In genomic region chr3:58177747-58178527, GRCh38 we compare ENCODE assay signal across 8 cellular contexts. TPM values are rescaled to one million over a fixed set of nuclear protein-coding genes. Genes with fewer than 3 reads are reported as not detected.
DNase-seq lines count a peak whose midpoint lies in the region; ATAC-seq and TF ChIP-seq lines count a peak whose summit lies in the region.

No MANE protein-coding gene starts in this region.

- peak overlapping the region; percentile 80 for H3K4me2 ChIP-seq in SK-N-SH

- H3K79me2 ChIP-seq in SK-N-SH (ENCODE audit: insufficient read depth) = no peaks in the 10 kb centered on the region

- TF ChIP-seq CTCF in CD8-positive, alpha-beta T cell (IDR thresholded peaks at IDR 0.05) = peak; percentile 79
- peak; percentile 89 for TF ChIP-seq CTCF in SK-N-SH (IDR thresholded peaks at IDR 0.05)
- TF ChIP-seq CTCF in transverse colon (IDR thresholded peaks at IDR 0.05) = peak; percentile 90 to 97 (median 96)

- TF ChIP-seq POLR2A in transverse colon (IDR thresholded peaks at IDR 0.05) = no peak

- peak overlapping the region; percentile 69 for H3K4me3 Mint-ChIP-seq in CD8-positive, alpha-beta T cell
- H3K4me3 Mint-ChIP-seq in activated naive CD8-positive, alpha-beta T cell = peak overlapping the region; percentile 75

- POLR2A ChIA-PET in CD8-positive, alpha-beta T cell (lab: Charles Lee) = interaction anchor here (0.5 to 1.2 kb wide), 2 partner anchors 118 to 188 kb away, joined by 3 read pairs; no protein-coding TSS in a partner anchor
- POLR2A ChIA-PET in SK-N-SH (lab: Yijun Ruan, JAX) = interaction anchor here (1.0 kb wide), 1 partner anchor 169 kb away, joined by 3 read pairs; no protein-coding TSS in a partner anchor

- H4K20me1 ChIP-seq in SK-N-SH (ENCODE audit: insufficient read depth) = no peaks in the 10 kb centered on the region

- no peaks in the 10 kb centered on the region for H3K36me3 ChIP-seq in CD8-positive, alpha-beta T cell (ENCODE audit: insufficient read depth, low read length)
- no peaks in the 10 kb centered on the region for H3K36me3 ChIP-seq in HUES48 (ENCODE audit: control insufficient read depth, insufficient read depth, low read length)
- peaks cover 0 to 5% of the 10 kb centered on the region in 2 experiments for H3K36me3 ChIP-seq in SK-N-SH (replicated peaks in 1 of 2; ENCODE audit: control insufficient read depth in 1 of 2, insufficient read depth in 2 of 2, low read length in 1 of 2)
- H3K36me3 ChIP-seq in transverse colon = no peaks in the 10 kb centered on the region

- TF ChIP-seq EP300 in SK-N-SH (IDR thresholded peaks at IDR 0.05; ENCODE audit: borderline replicate concordance in 1 of 2, low read depth in 1 of 2, low read length in 1 of 2) (no peak), transverse colon (IDR thresholded peaks at IDR 0.05; ENCODE audit: low read depth) (no peak)

- H3F3A ChIP-seq in SK-N-SH (replicated peaks; ENCODE audit: insufficient read depth) = peaks cover 9% of the 10 kb centered on the region

- H3K9me3 ChIP-seq in CD8-positive, alpha-beta T cell (ENCODE audit: low read length) = no peaks in the 10 kb centered on the region
- H3K9me3 ChIP-seq in HUES48 (ENCODE audit: control insufficient read depth, insufficient read depth, low read length) = no peaks in the 10 kb centered on the region
- no peaks in the 10 kb centered on the region for H3K9me3 ChIP-seq in SK-N-SH
- H3K9me3 ChIP-seq in transverse colon = no peaks in the 10 kb centered on the region

- H3K9ac ChIP-seq in HUES48 (ENCODE audit: low read depth, low read length) (no peak overlapping the region), SK-N-SH (no peak overlapping the region)

- H3K9me3 Mint-ChIP-seq in CD8-positive, alpha-beta T cell = no peaks in the 10 kb centered on the region
- no peaks in the 10 kb centered on the region for H3K9me3 Mint-ChIP-seq in activated naive CD8-positive, alpha-beta T cell (ENCODE audit: low read depth)

- peaks cover 13% of the 10 kb centered on the region for H3K4me1 Mint-ChIP-seq in CD8-positive, alpha-beta T cell (ENCODE audit: low read depth)
- H3K4me1 Mint-ChIP-seq in activated naive CD8-positive, alpha-beta T cell (ENCODE audit: low read depth) = peaks cover 11% of the 10 kb centered on the region

- ATAC-seq in CD8-positive, alpha-beta T cell = peak; percentile 94
- ATAC-seq in GM19463 (IDR thresholded peaks at IDR 0.05; ENCODE audit: unreplicated experiment) = peak; percentile 85

- peak overlapping the region; percentile 32; the same call in 1 of the 2 replicates for H2AFZ ChIP-seq in SK-N-SH (ENCODE audit: low read depth)

- peaks cover 14% of the 10 kb centered on the region for H3K4me1 ChIP-seq in CD8-positive, alpha-beta T cell (ENCODE audit: insufficient read depth, low read length)
- H3K4me1 ChIP-seq in HUES48 (ENCODE audit: control insufficient read depth, insufficient read depth, low read length) (peaks cover 27% of the 10 kb centered on the region), SK-N-SH (ENCODE audit: control insufficient read depth in 1 of 2, insufficient read depth in 2 of 2, low read depth in 1 of 2, low read length in 1 of 2) (peaks cover 0 to 4% of the 10 kb centered on the region in 2 experiments; a peak in 1 of 4 replicates), transverse colon (peaks cover 28 to 62% (median 45%) of the 10 kb centered on the region in 4 donors)

- peak; percentile 78 for TF ChIP-seq RAD21 in SK-N-SH (IDR thresholded peaks at IDR 0.05; ENCODE audit: low read length)

- no peak overlapping the region for H3K27ac ChIP-seq in CD8-positive, alpha-beta T cell (ENCODE audit: low read depth, low read length)
- H3K27ac ChIP-seq in HUES48 (ENCODE audit: low read depth, low read length) (no peak overlapping the region), SK-N-SH (ENCODE audit: low read depth in 2 of 2, low read length in 1 of 2) (no peak overlapping the region), transverse colon (peak overlapping the region in 3 of 4 donors; percentile 4 to 50 (median 15))

- CTCF ChIA-PET in CD8-positive, alpha-beta T cell (lab: Charles Lee) = interaction anchor here (0.6 to 3.9 kb wide), 40 partner anchors 8 to 360 kb away, joined by 3 to 43 read pairs (median 4); partner anchors contain the start of genes FLNB, HTD2 and RPP14
- CTCF ChIA-PET in SK-N-SH (lab: Yijun Ruan, JAX) = interaction anchor here (0.5 to 6.5 kb wide), 67 partner anchors 11 to 387 kb away, joined by 3 to 68 read pairs (median 4); partner anchors contain the start of genes ABHD6, DNASE1L3, FLNB and HTD2

- H3K27me3 ChIP-seq in CD8-positive, alpha-beta T cell (ENCODE audit: insufficient read depth, low read length) = no peaks in the 10 kb centered on the region
- peaks cover 8% of the 10 kb centered on the region; the same call in 1 of the 2 replicates for H3K27me3 ChIP-seq in HUES48 (ENCODE audit: control insufficient read depth, insufficient read depth, low read length)
- no peaks in the 10 kb centered on the region for H3K27me3 ChIP-seq in SK-N-SH (ENCODE audit: insufficient read depth)
- no peaks in the 10 kb centered on the region for H3K27me3 ChIP-seq in transverse colon

- peaks cover 9% of the 10 kb centered on the region for H3K27me3 Mint-ChIP-seq in CD8-positive, alpha-beta T cell (ENCODE audit: low read depth)
- no peaks in the 10 kb centered on the region for H3K27me3 Mint-ChIP-seq in activated naive CD8-positive, alpha-beta T cell

- WGBS in SK-N-SH (ENCODE audit: low lambda C conversion rate) = 47% methylated on average over 17 of the region's 46 CpGs
- WGBS in transverse colon (ENCODE audit: low coverage in 1 of 2), 2 donors = 0 to 9% methylated on average over 3 to 40 of the region's 46 CpGs

- intact Hi-C loops in CD8-positive, alpha-beta T cell (cut with DNase I, micrococcal nuclease) = loop anchor here (1.0 to 10.0 kb wide), 7 partner anchors 39 to 783 kb away; partner anchors contain the start of genes FLNB (in 2 of the 2), HTD2 (in 1 of the 2) and RPP14 (in 1 of the 2)
- intact Hi-C loops in cardiac septum (cut with DNase I) (loop anchor here (5.0 kb wide), 1 partner anchor 39 kb away; no protein-coding TSS in a partner anchor), transverse colon (cut with DNase I; ENCODE audit: low total_unique reads) (loop anchor here (2.0 kb wide), 1 partner anchor 123 kb away; no protein-coding TSS in a partner anchor)

- no peaks in the 10 kb centered on the region for H3K9me2 ChIP-seq in SK-N-SH

- no peaks in the 10 kb centered on the region for H3K36me3 Mint-ChIP-seq in CD8-positive, alpha-beta T cell
- H3K36me3 Mint-ChIP-seq in activated naive CD8-positive, alpha-beta T cell = no peaks in the 10 kb centered on the region

- H3K27ac Mint-ChIP-seq in CD8-positive, alpha-beta T cell = no peak overlapping the region
- no peak overlapping the region for H3K27ac Mint-ChIP-seq in activated naive CD8-positive, alpha-beta T cell

- H3K4me3 ChIP-seq in CD8-positive, alpha-beta T cell (ENCODE audit: low read depth, low read length) = peak overlapping the region; percentile 34
- peak overlapping the region; percentile 60 for H3K4me3 ChIP-seq in HUES48 (ENCODE audit: low read depth, low read length)
- peak overlapping the region; percentile 41 to 56 for H3K4me3 ChIP-seq in SK-N-SH (ENCODE audit: low read depth in 2 of 2, low read length in 1 of 2)
- H3K4me3 ChIP-seq in transverse colon = peak overlapping the region; percentile 18 to 38 (median 34)

- in situ Hi-C loops in transverse colon (cut with MboI; ENCODE audit: low pct_ligation_motif_present in 1 of 4, low pct_unique_long_range_greater_than_20kb in 1 of 4, low sequenced_read_pairs in 3 of 4) = loop anchor here in 1 of 4 donors (25.0 kb wide), 1 partner anchor 234 kb away; no protein-coding TSS in a partner anchor

- DNase-seq in CD8-positive, alpha-beta T cell = peak; percentile 74 to 95 (median 86)
- DNase-seq in SK-N-SH (peak; percentile 93), cardiac septum (ENCODE audit: low spot score) (peak; percentile 95), pons (ENCODE audit: low spot score) (peak; percentile 66), transverse colon (peak; percentile 94)

TF ChIP-seq in SK-N-SH, 30 proteins besides CTCF, POLR2A, EP300 and RAD21:
- TF ChIP-seq CHD2 (IDR thresholded peaks at IDR 0.05; ENCODE audit: low read length, partially characterized antibody) (peak; percentile 43), TAF1 (IDR thresholded peaks at IDR 0.05; ENCODE audit: borderline replicate concordance, low read depth, low read length) (no peak), SIN3A (IDR thresholded peaks at IDR 0.05; ENCODE audit: borderline replicate concordance, low read depth, low read length) (peak; percentile 65; the same call in 1 of the 2 replicates), SMC3 (IDR thresholded peaks at IDR 0.05; ENCODE audit: low read depth, low read length) (peak; percentile 64)
TF ChIP-seq in SK-N-SH: peak in this region for 3.

RNA-seq across cellular contexts. Expression of gene DNASE1L3, which starts 32.8 kb away (rescaled TPM):
- not detected for total RNA-seq in CD8-positive, alpha-beta T cell
- polyA plus RNA-seq in SK-N-SH (2012; rRNA removed) = not detected in 2 replicates
- not detected in 2 replicates for polyA plus RNA-seq in SK-N-SH (2012; cell fraction: cytosol; rRNA removed)
- not detected in 2 replicates for polyA plus RNA-seq in SK-N-SH (2012; cell fraction: nucleus; rRNA removed)
- total RNA-seq in cardiac septum = 0.67 TPM
- total RNA-seq in transverse colon = 1 to 10 TPM; 1.9 to 6.8 (median 3.6) TPM

RNA-seq across cellular contexts. Expression of gene ABHD6, which starts 59.7 kb away (rescaled TPM):
- 1 to 10 TPM; 1.9 to 2.1 TPM for total RNA-seq in CD8-positive, alpha-beta T cell
- 10.7 and 14.8 TPM in 2 replicates for polyA plus RNA-seq in SK-N-SH (2012; rRNA removed)
- 10.0 and 11.4 TPM in 2 replicates for polyA plus RNA-seq in SK-N-SH (2012; cell fraction: cytosol; rRNA removed)
- 9.6 and 11.9 TPM in 2 replicates for polyA plus RNA-seq in SK-N-SH (2012; cell fraction: nucleus; rRNA removed)
- 4.9 TPM for total RNA-seq in cardiac septum
- total RNA-seq in transverse colon = 10 to 100 TPM in 3 of 4 donors, 1 to 10 TPM in 1; 5.2 to 68.1 (median 32.0) TPM

Comparison
In these comparisons a context has a peak if more than half of its experiments do, and no peak if none do; other contexts are left out.
1. H3K27ac ChIP-seq: peak in transverse colon (3 of 4); none in CD8-positive, alpha-beta T cell (single experiment), HUES48 (single experiment) and SK-N-SH (0 of 2).
2. Peak in every context shown above with its lines, with median percentiles within 50 percentile points of each other: DNase-seq, H3K4me3 ChIP-seq and CTCF ChIP-seq.